ENCODE assay signal across 8 cellular contexts in the genomic region with DNA sequence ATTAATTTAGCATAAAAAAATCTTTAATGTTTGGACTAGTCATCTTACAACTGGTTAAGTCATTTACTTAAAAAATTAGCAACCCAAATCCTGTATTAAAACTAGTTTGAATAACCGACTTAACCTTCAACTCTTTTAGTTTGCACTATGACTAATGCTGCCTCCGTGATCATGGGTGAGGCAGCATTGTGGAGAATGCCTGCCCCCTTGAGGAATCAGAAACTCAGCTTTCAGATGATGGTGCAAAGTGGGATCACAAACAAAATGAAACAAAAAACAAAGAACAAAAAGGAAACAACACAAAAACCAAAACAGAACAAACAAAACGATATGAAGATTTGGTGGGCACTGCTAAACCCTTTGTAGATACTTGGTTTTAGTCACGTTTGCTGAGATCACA.
DNase-seq lines count a peak whose midpoint lies in the region; ATAC-seq and TF ChIP-seq lines count a peak whose summit lies in the region.
"Had no signal": no experiment of that assay in that cellular context is flagged by ENCODE, and none has a peak within 500 bp of the region (broad histone marks: within the 10 kb centered on the region; RNA-seq: fewer than 3 reads in every experiment).

No MANE protein-coding gene starts in this region.

- intact Hi-C loops in esophagus squamous epithelium (cut with DNase I): no loop called here

- no peaks in the 10 kb centered on the region for H3K9me3 ChIP-seq in esophagus squamous epithelium

- no peak overlapping the region for H3K27ac Mint-ChIP-seq in osteocyte (ENCODE audit: unreplicated experiment)

- peaks cover 2% of the 10 kb centered on the region for H3K4me1 Mint-ChIP-seq in osteocyte (ENCODE audit: unreplicated experiment)
- H3K4me1 Mint-ChIP-seq: central memory CD8-positive, alpha-beta T cell had no signal

- peak; percentile 59 for ATAC-seq in GM19351 (IDR thresholded peaks at IDR 0.05; ENCODE audit: unreplicated experiment)
- ATAC-seq in HG02642 (IDR thresholded peaks at IDR 0.05; ENCODE audit: poor library complexity, unreplicated experiment): no peak
- ATAC-seq in HG02571 (IDR thresholded peaks at IDR 0.05; ENCODE audit: unreplicated experiment): no peak

- no peaks in the 10 kb centered on the region for H3K27me3 ChIP-seq in esophagus squamous epithelium

- no peak overlapping the region for H3K4me3 ChIP-seq in esophagus squamous epithelium

- TF ChIP-seq CTCF in esophagus squamous epithelium (IDR thresholded peaks at IDR 0.05): peak in 4 of 6 experiments; percentile 18 to 56 (median 27)
- TF ChIP-seq CTCF in osteocyte (IDR thresholded peaks at IDR 0.05): peak; percentile 60

- DNase-seq in NCI-H526 treated with DMSO at 0.1 percent for 48 hours (lab: John Stamatoyannopoulos, UW) (peak; percentile 62), esophagus squamous epithelium (lab: John Stamatoyannopoulos, UW) (no peak), osteocyte (ENCODE audit: extremely low spot score, unreplicated experiment) (no peak), middle frontal gyrus (ENCODE audit: extremely low spot score, low spot score) (no peak)

- H3K36me3 ChIP-seq in esophagus squamous epithelium: no peaks in the 10 kb centered on the region

- H3K9me3 Mint-ChIP-seq in osteocyte (ENCODE audit: unreplicated experiment): no peaks in the 10 kb centered on the region

- no peaks in the 10 kb centered on the region for H3K4me1 ChIP-seq in esophagus squamous epithelium

- no peak overlapping the region for H3K27ac ChIP-seq in esophagus squamous epithelium

- H3K4me3 Mint-ChIP-seq in osteocyte (ENCODE audit: unreplicated experiment): no peak overlapping the region
- H3K4me3 Mint-ChIP-seq: central memory CD8-positive, alpha-beta T cell had no signal

- no peaks in the 10 kb centered on the region for H3K36me3 Mint-ChIP-seq in osteocyte (ENCODE audit: unreplicated experiment)

- WGBS in esophagus squamous epithelium, 2 donors: 23 to 36% methylated on average over 4 of the region's 4 CpGs

- no peak for TF ChIP-seq POLR2A in esophagus squamous epithelium (IDR thresholded peaks at IDR 0.05)

- peaks cover 28% of the 10 kb centered on the region for H3K27me3 Mint-ChIP-seq in osteocyte (ENCODE audit: unreplicated experiment)
- H3K27me3 Mint-ChIP-seq: central memory CD8-positive, alpha-beta T cell had no signal
